In the genomic region with DNA sequence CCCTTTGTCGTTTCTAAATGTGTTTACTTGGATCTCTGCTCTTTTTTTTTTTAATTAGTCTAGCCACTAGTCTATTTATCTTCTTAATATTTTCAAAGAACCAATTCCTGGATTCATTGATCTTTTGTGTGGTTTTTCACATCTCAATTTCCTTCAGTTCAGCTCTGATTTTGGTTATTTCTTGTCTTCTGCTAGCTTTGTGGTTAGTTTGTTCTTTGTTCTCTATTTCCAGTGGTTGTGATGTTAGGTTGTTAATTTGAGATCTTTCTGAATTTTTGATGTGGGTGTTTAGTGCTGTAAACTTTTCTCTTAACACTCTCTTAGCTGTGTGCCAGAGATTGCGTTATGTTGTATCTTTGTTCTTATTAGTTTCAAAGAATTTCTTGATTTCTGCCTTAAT, we compare ENCODE assay signal across 33 cellular contexts.
"Had no signal": no experiment of that assay in that cellular context is flagged by ENCODE, and none has a peak within 500 bp of the region (broad histone marks: within the 10 kb centered on the region; RNA-seq: fewer than 3 reads in every experiment).

No MANE protein-coding gene starts in this region.

- FAIRE-seq: astrocyte, colon, TTC549 had no signal

- H3K27ac ChIP-seq: adrenal gland, body of pancreas, brain microvascular endothelial cell, breast epithelium, VCaP had no signal

- H3K4me3 ChIP-seq: adrenal gland, body of pancreas, breast epithelium had no signal

- DNase-seq: activated B cell treated with CpG ODN at 0.5 μM for 24 hours; activated CD4-positive, alpha-beta memory T cell treated with anti-CD3 and anti-CD28 coated beads for 36 hours; activated CD4-positive, alpha-beta T cell treated with anti-CD3 and anti-CD28 coated beads for 4 hours; activated CD4-positive, alpha-beta T cell treated with anti-CD3 and anti-CD28 coated beads, Interleukin-2, amount 10 ng/mL, durations not matched to agents 24 days and 14 days; activated CD4-positive, alpha-beta T cell treated with anti-CD3 and anti-CD28 coated beads, Interleukin-2, amount 50 U/mL, for 1 hour; activated CD4-positive, alpha-beta T cell treated with anti-CD3 and anti-CD28 coated beads, Interleukin-2, amount 50 U/mL, for 4 hours; activated CD4-positive, CD25-positive, alpha-beta regulatory T cell treated with anti-CD3 and anti-CD28 coated beads, Interleukin-2, amount 50 U/mL, for 72 hours; activated CD8-positive, alpha-beta memory T cell treated with anti-CD3 and anti-CD28 coated beads, Interleukin-2, amount 10 ng/mL, durations not matched to agents 7 days and 5 days; activated CD8-positive, alpha-beta memory T cell treated with anti-CD3 and anti-CD28 coated beads, Interleukin-2, amount 50 U/mL, for 48 hours; activated CD8-positive, alpha-beta T cell treated with anti-CD3 and anti-CD28 coated beads for 36 hours; activated effector memory CD4-positive, alpha-beta T cell treated with anti-CD3 and anti-CD28 coated beads, Interleukin-2, amount 50 U/mL, for 16 hours; activated gamma-delta T cell treated with Interleukin-2 at 50 U/mL for 16 hours; activated naive CD4-positive, alpha-beta T cell; activated naive CD4-positive, alpha-beta T cell treated with anti-CD3 and anti-CD28 coated beads for 36 hours; activated naive CD4-positive, alpha-beta T cell treated with anti-CD3 and anti-CD28 coated beads, Interleukin-2, amount 50 U/mL, for 16 hours; activated naive CD8-positive, alpha-beta T cell treated with anti-CD3 and anti-CD28 coated beads for 36 hours; activated T-cell treated with anti-CD3 and anti-CD28 coated beads, Interleukin-2, amount 50 U/mL, for 24 hours; activated T-cell treated with anti-CD3 and anti-CD28 coated beads, Interleukin-2, amount 50 U/mL, for 48 hours; adrenal gland; amniotic stem cell; aorta; body of pancreas; brain microvascular endothelial cell; central memory CD4-positive, alpha-beta T cell; T-helper 2 cell; T-helper 9 cell had no signal

- H3K27me3 ChIP-seq: adrenal gland, body of pancreas, brain microvascular endothelial cell, breast epithelium had no signal

- H3K36me3 ChIP-seq: adrenal gland, brain microvascular endothelial cell, breast epithelium had no signal

- ATAC-seq: activated CD8-positive, alpha-beta memory T cell treated with anti-CD3 and anti-CD28 coated beads, Interleukin-2, amount 10 ng/mL, durations not matched to agents 7 days and 5 days; activated CD8-positive, alpha-beta T cell treated with anti-CD3 and anti-CD28 coated beads for 36 hours; activated naive CD4-positive, alpha-beta T cell treated with anti-CD3 and anti-CD28 coated beads, Interleukin-2, amount 50 U/mL, for 72 hours; activated T-helper 17 cell treated with anti-CD3 and anti-CD28 coated beads, Interleukin-2, amount 50 U/mL, for 72 hours; body of pancreas had no signal

- H3K4me1 ChIP-seq: adrenal gland, body of pancreas, breast epithelium had no signal

- H3K9me3 ChIP-seq: adrenal gland, body of pancreas had no signal
